ENCODE assay signal across 1 cellular context in the genomic region with DNA sequence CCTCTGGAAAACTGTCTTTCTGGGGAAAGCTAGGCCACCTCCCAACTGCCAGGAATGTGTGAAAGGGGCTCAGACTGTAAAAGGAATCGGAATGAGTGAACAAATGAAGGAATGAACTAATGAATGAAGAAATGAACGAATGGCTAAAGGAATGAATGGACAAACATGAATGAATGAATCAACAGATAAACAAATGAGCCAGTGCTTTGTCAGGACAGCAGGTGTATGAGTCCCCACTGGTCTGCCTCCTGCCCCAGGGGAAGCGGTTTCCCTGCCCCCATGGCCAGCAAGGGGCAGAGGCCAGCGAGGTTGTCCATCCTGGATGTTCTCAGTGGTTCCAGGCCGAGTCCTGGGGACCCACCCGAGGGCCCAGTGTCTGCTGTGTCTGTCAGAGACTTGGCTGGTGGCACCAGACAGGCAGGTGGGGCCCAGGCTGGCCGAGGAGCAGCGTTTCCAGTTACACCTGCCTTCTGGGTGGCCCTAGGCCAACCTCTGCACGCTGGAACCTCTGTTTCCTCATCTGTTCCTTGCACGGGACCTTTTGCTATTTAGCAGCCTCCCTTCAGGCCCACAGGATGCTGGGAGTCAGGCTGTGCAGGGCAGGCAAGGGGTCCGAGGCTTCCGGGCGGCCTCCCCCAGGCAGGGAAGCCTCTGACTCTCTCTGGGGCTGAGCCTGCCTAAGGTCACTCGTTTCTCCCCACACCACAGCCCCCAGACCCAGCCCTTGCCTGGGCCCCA.
TF ChIP-seq lines count a peak whose summit lies in the region.

No MANE protein-coding gene starts in this region.

TF ChIP-seq in IMR-90, 13 proteins besides CTCF, POLR2A, EP300 and RAD21 (continued from another document):
- TF ChIP-seq NFE2L2 (IDR thresholded peaks at IDR 0.05; ENCODE audit: low read depth, low read length): no peak
- no peak for TF ChIP-seq CEBPB (IDR thresholded peaks at IDR 0.05; ENCODE audit: low read depth, low read length)
- no peak for TF ChIP-seq MXI1 (IDR thresholded peaks at IDR 0.05; ENCODE audit: borderline replicate concordance, low read depth, low read length)
- no peak for TF ChIP-seq CHD1 (IDR thresholded peaks at IDR 0.05; ENCODE audit: low read depth, low read length)
- no peak for TF ChIP-seq MAZ (IDR thresholded peaks at IDR 0.05; ENCODE audit: borderline replicate concordance, low read depth, low read length)
- no peak for TF ChIP-seq RCOR1 (IDR thresholded peaks at IDR 0.05; ENCODE audit: insufficient replicate concordance, low read length)
- no peak for TF ChIP-seq RFX5 (IDR thresholded peaks at IDR 0.05; ENCODE audit: low read depth, low read length)
- TF ChIP-seq SMC3 (IDR thresholded peaks at IDR 0.05; ENCODE audit: low read depth, low read length): no peak
- TF ChIP-seq, protein P1, sequence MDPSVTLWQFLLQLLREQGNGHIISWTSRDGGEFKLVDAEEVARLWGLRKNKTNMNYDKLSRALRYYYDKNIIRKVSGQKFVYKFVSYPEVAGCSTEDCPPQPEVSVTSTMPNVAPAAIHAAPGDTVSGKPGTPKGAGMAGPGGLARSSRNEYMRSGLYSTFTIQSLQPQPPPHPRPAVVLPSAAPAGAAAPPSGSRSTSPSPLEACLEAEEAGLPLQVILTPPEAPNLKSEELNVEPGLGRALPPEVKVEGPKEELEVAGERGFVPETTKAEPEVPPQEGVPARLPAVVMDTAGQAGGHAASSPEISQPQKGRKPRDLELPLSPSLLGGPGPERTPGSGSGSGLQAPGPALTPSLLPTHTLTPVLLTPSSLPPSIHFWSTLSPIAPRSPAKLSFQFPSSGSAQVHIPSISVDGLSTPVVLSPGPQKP (IDR thresholded peaks at IDR 0.05; ENCODE audit: borderline replicate concordance, low read depth, low read length): no peak
